17 cellular contexts compared by ENCODE assay signal in the genomic region with DNA sequence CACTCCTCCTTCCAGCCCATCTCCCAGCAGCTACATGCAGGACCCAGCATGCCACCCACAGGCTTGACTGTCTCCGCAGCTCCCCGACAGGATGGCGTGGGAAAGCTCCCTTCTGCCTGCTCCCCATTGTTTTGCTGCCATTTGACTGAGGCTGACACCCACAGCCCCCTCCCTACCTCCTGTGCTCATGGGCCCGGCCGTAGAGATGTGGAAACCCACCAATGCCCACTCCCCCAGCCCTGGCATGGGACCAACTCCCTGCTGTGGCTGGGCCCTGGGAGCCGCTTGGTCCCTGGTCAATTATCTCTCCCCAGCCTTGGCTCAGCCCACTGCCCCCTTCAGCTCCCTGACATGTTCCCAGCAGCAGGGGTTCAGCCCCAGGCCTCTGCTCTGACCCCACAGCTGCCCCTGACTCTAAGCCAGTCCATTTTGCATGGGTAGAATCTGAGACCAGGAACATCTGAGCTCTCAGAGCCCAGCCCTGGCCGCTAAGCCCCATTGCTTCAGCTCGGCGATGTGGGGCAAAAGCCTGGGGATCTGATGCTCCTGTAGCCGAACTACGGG. TPM values are rescaled to one million over a fixed set of nuclear protein-coding genes. Genes with fewer than 3 reads are reported as not detected.
A peak's percentile ranks its signal among the peaks of the same experiment; 100 is the strongest.
DNase-seq lines count a peak whose midpoint lies in the region; ATAC-seq and TF ChIP-seq lines count a peak whose summit lies in the region.
"Had no signal": no experiment of that assay in that cellular context is flagged by ENCODE, and none has a peak within 500 bp of the region (broad histone marks: within the 10 kb centered on the region; RNA-seq: fewer than 3 reads in every experiment).

No MANE protein-coding gene starts in this region.

- DNase-seq in NCI-H146 (lab: John Stamatoyannopoulos, UW) (peak; percentile 49), NCI-H146 treated with DMSO at 0.1 percent for 48 hours (lab: John Stamatoyannopoulos, UW; ENCODE audit: unreplicated experiment) (no peak), NCI-H1092 treated with DMSO at 0.1 percent for 48 hours (lab: John Stamatoyannopoulos, UW) (peak; percentile 77), endothelial cell (ENCODE audit: low spot score) (peak; percentile 1), sciatic nerve (ENCODE audit: low spot score) (peak; percentile 37), NOMO-1 treated with DMSO at 0.1 percent for 48 hours (lab: John Stamatoyannopoulos, UW; ENCODE audit: unreplicated experiment) (no peak), DMS79 (lab: John Stamatoyannopoulos, UW) (no peak), DMS53 treated with DMSO at 0.1 percent for 48 hours (lab: John Stamatoyannopoulos, UW; ENCODE audit: unreplicated experiment) (no peak)
- DNase-seq: immature natural killer cell, midbrain, NCI-H1105, NCI-H524 had no signal

- H3K4me3 Mint-ChIP-seq in endothelial cell (ENCODE audit: unreplicated experiment) = no peak overlapping the region
- H3K4me3 Mint-ChIP-seq: CD4-positive, alpha-beta T cell; immature natural killer cell; stimulated activated naive CD8-positive, alpha-beta T cell treated with anti-CD3 and anti-CD28 coated beads, Interleukin-15, Interleukin-2, amounts not matched to agents 100 ng/mL and 50 ng/mL, for 24 hours had no signal

- no peaks in the 10 kb centered on the region for H3K36me3 Mint-ChIP-seq in endothelial cell (ENCODE audit: low read depth, unreplicated experiment)
- H3K36me3 Mint-ChIP-seq: immature natural killer cell had no signal

- peaks cover 3% of the 10 kb centered on the region for H3K27me3 Mint-ChIP-seq in endothelial cell (ENCODE audit: unreplicated experiment)
- H3K27me3 Mint-ChIP-seq: CD4-positive, alpha-beta T cell; stimulated activated naive CD8-positive, alpha-beta T cell treated with anti-CD3 and anti-CD28 coated beads, Interleukin-15, Interleukin-2, amounts not matched to agents 100 ng/mL and 50 ng/mL, for 24 hours had no signal

- peaks cover 5% of the 10 kb centered on the region for H3K4me1 Mint-ChIP-seq in endothelial cell (ENCODE audit: unreplicated experiment)
- H3K4me1 Mint-ChIP-seq: immature natural killer cell had no signal

- TF ChIP-seq CTCF in endothelial cell (IDR thresholded peaks at IDR 0.05; ENCODE audit: unreplicated experiment) = no peak

- H3K27ac Mint-ChIP-seq in endothelial cell (ENCODE audit: unreplicated experiment) = no peak overlapping the region
- H3K27ac Mint-ChIP-seq: CD4-positive, alpha-beta T cell; immature natural killer cell; stimulated activated naive CD8-positive, alpha-beta T cell treated with anti-CD3 and anti-CD28 coated beads, Interleukin-15, Interleukin-2, amounts not matched to agents 100 ng/mL and 50 ng/mL, for 24 hours had no signal

- H3K9me3 Mint-ChIP-seq in endothelial cell (ENCODE audit: unreplicated experiment) = no peaks in the 10 kb centered on the region
- H3K9me3 Mint-ChIP-seq: CD4-positive, alpha-beta T cell; immature natural killer cell; stimulated activated naive CD8-positive, alpha-beta T cell treated with anti-CD3 and anti-CD28 coated beads, Interleukin-15, Interleukin-2, amounts not matched to agents 100 ng/mL and 50 ng/mL, for 24 hours had no signal

- ATAC-seq in sciatic nerve = no peak
- ATAC-seq: GM12878, Panc1 had no signal

- intact Hi-C loops in sciatic nerve (cut with DNase I) = no loop called here

RNA-seq across cellular contexts. Expression of a gene that starts 8.2 kb away (rescaled TPM):
- not detected for total RNA-seq in endothelial cell (ENCODE audit: unreplicated experiment)
- total RNA-seq in sciatic nerve = not detected
- total RNA-seq: cardiac muscle cell; CD4-positive, alpha-beta T cell; GM12878 had no signal

RNA-seq across cellular contexts. Expression of a gene that starts 26.6 kb away (rescaled TPM):
- total RNA-seq in endothelial cell (ENCODE audit: unreplicated experiment) = not detected
- 0.89 TPM for total RNA-seq in sciatic nerve
- total RNA-seq: CD4-positive, alpha-beta T cell; GM12878 had no signal

RNA-seq across cellular contexts. Expression of a gene that starts 33.0 kb away (rescaled TPM):
- total RNA-seq in endothelial cell (ENCODE audit: unreplicated experiment) = not detected
- total RNA-seq in sciatic nerve = not detected
- total RNA-seq: cardiac muscle cell; CD4-positive, alpha-beta T cell; GM12878 had no signal

Comparison
In these comparisons a context has a peak if more than half of its experiments do, and no peak if none do; other contexts are left out.
1. DNase-seq: peak in NCI-H146 (single experiment), NCI-H1092 treated with DMSO at 0.1 percent for 48 hours (single experiment), endothelial cell (single experiment) and sciatic nerve (single experiment); none in NCI-H146 treated with DMSO at 0.1 percent for 48 hours (single experiment), NOMO-1 treated with DMSO at 0.1 percent for 48 hours (single experiment), DMS79 (single experiment) and DMS53 treated with DMSO at 0.1 percent for 48 hours (single experiment).